In genomic region chr11:45848654-45849081, GRCh38 we compare ENCODE assay signal across 8 cellular contexts. TPM values are rescaled to one million over a fixed set of nuclear protein-coding genes. Genes with fewer than 3 reads are reported as not detected.
DNase-seq lines count a peak whose midpoint lies in the region; ATAC-seq and TF ChIP-seq lines count a peak whose summit lies in the region.

No MANE protein-coding gene starts in this region.

- no peaks in the 10 kb centered on the region for H3K9me3 ChIP-seq in CD8-positive, alpha-beta memory T cell (ENCODE audit: low read length)
- H3K9me3 ChIP-seq in NT2/D1 (ENCODE audit: insufficient read depth, low read length): no peaks in the 10 kb centered on the region
- no peaks in the 10 kb centered on the region for H3K9me3 ChIP-seq in parathyroid adenoma (ENCODE audit: control insufficient read depth, low read length)

- peak overlapping the region; percentile 62 to 99 (median 86) for H3K27ac Mint-ChIP-seq in CD8-positive, alpha-beta memory T cell

- no peak for DNase-seq in CD8-positive, alpha-beta memory T cell
- DNase-seq in NT2/D1 (ENCODE audit: low read depth, low spot score) (no peak), epithelial cell of proximal tubule (ENCODE audit: low read depth) (no peak), AG20443 (ENCODE audit: low spot score) (no peak), NCI-H1092 (lab: John Stamatoyannopoulos, UW) (no peak)
- DNase-seq in activated CD4-positive, CD25-positive, alpha-beta regulatory T cell (lab: John Stamatoyannopoulos, UW): no peak

- H3K79me2 ChIP-seq in parathyroid adenoma: peaks cover 40% of the 10 kb centered on the region

- H3K36me3 ChIP-seq in CD8-positive, alpha-beta memory T cell (ENCODE audit: insufficient read depth, low read length): peaks cover 4% of the 10 kb centered on the region
- H3K36me3 ChIP-seq in NT2/D1 (ENCODE audit: insufficient read depth, insufficient read length, low read length) (peaks cover under 1% of the 10 kb centered on the region), parathyroid adenoma (ENCODE audit: control insufficient read depth, insufficient read depth, low read length) (no peaks in the 10 kb centered on the region)

- H3K4me3 Mint-ChIP-seq in CD8-positive, alpha-beta memory T cell: peak overlapping the region; percentile 78 to 94 (median 88)

- peaks cover 0 to 27% (median 2%) of the 10 kb centered on the region in 3 donors for H3K36me3 Mint-ChIP-seq in CD8-positive, alpha-beta memory T cell

- H3K27ac ChIP-seq in CD8-positive, alpha-beta memory T cell (ENCODE audit: low read depth, low read length): no peak overlapping the region
- peak overlapping the region; percentile 82 for H3K27ac ChIP-seq in parathyroid adenoma

- H3K9me3 Mint-ChIP-seq in CD8-positive, alpha-beta memory T cell: no peaks in the 10 kb centered on the region

- POLR2A ChIA-PET in CD8-positive, alpha-beta memory T cell (lab: Charles Lee): interaction anchor here (0.6 kb wide), 1 partner anchor 46 kb away, joined by 8 read pairs; no protein-coding TSS in a partner anchor

- TF ChIP-seq CTCF in epithelial cell of proximal tubule (conservative IDR thresholded peaks at IDR 0.05; ENCODE audit: low read depth, low read length): no peak
- no peak for TF ChIP-seq CTCF in parathyroid adenoma (IDR thresholded peaks at IDR 0.05)

- peak overlapping the region; percentile 85 for H3K4me3 ChIP-seq in CD8-positive, alpha-beta memory T cell (ENCODE audit: low read length)
- H3K4me3 ChIP-seq in NT2/D1 (ENCODE audit: insufficient read length, low read depth) (peak overlapping the region; percentile 95), epithelial cell of proximal tubule (ENCODE audit: low read depth, low read length) (peak overlapping the region; percentile 96), parathyroid adenoma (ENCODE audit: low read depth, low read length) (peak overlapping the region; percentile 78)

- no peak overlapping the region for H2AFZ ChIP-seq in parathyroid adenoma

- H3K4me1 ChIP-seq in CD8-positive, alpha-beta memory T cell (ENCODE audit: insufficient read depth, low read length): peaks cover 38% of the 10 kb centered on the region
- H3K4me1 ChIP-seq in NT2/D1 (ENCODE audit: insufficient read depth, insufficient read length) (peaks cover 12% of the 10 kb centered on the region), parathyroid adenoma (no peaks in the 10 kb centered on the region)

- H3K4me1 Mint-ChIP-seq in CD8-positive, alpha-beta memory T cell: peaks cover 38 to 75% (median 52%) of the 10 kb centered on the region in 3 donors

- H3K27me3 Mint-ChIP-seq in CD8-positive, alpha-beta memory T cell: no peaks in the 10 kb centered on the region

- CTCF ChIA-PET in CD8-positive, alpha-beta memory T cell (lab: Charles Lee): interaction anchor here (0.6 kb wide), 1 partner anchor 1426 kb away, joined by 3 read pairs; no protein-coding TSS in a partner anchor

- peak overlapping the region; percentile 64 for H3K4me2 ChIP-seq in parathyroid adenoma (ENCODE audit: low read length)

- ATAC-seq in GM21381 (IDR thresholded peaks at IDR 0.05; ENCODE audit: unreplicated experiment): no peak

- H3K9ac ChIP-seq in NT2/D1 (ENCODE audit: insufficient read length, low read depth): peak overlapping the region; percentile 8
- H3K9ac ChIP-seq in parathyroid adenoma: no peak overlapping the region

- no peaks in the 10 kb centered on the region for H3K27me3 ChIP-seq in CD8-positive, alpha-beta memory T cell (ENCODE audit: insufficient read depth, low read length, poor library complexity, severe bottlenecking)
- H3K27me3 ChIP-seq in NT2/D1 (ENCODE audit: insufficient read depth, insufficient read length) (peaks cover 23% of the 10 kb centered on the region), parathyroid adenoma (ENCODE audit: control insufficient read depth, insufficient read depth, low read length) (no peaks in the 10 kb centered on the region)

RNA-seq across cellular contexts. Expression of gene CRY2, which starts 1.4 kb away (rescaled TPM):
- total RNA-seq in CD8-positive, alpha-beta memory T cell: 10 to 100 TPM; 16.6 to 17.8 TPM
- 27.1 TPM for polyA plus RNA-seq in CD8-positive, alpha-beta memory T cell
- 6.3 and 9.2 TPM in 2 replicates for total RNA-seq in epithelial cell of proximal tubule

RNA-seq across cellular contexts. Expression of gene MAPK8IP1, which starts 36.8 kb away (rescaled TPM):
- 1 to 10 TPM in 1 of 2 experiments, under 1 TPM in 1; 0.98 to 1.1 TPM for total RNA-seq in CD8-positive, alpha-beta memory T cell
- 0.23 TPM for polyA plus RNA-seq in CD8-positive, alpha-beta memory T cell
- 10.1 and 11.1 TPM in 2 replicates for total RNA-seq in epithelial cell of proximal tubule

RNA-seq across cellular contexts. Expression of gene SLC35C1, which starts 43.7 kb away (rescaled TPM):
- total RNA-seq in CD8-positive, alpha-beta memory T cell: 10 to 100 TPM; 17.7 to 18.1 TPM
- polyA plus RNA-seq in CD8-positive, alpha-beta memory T cell: 22.4 TPM
- 15.1 and 17.9 TPM in 2 replicates for total RNA-seq in epithelial cell of proximal tubule

RNA-seq across cellular contexts. Expression of gene FREY1, which starts 58.4 kb away (rescaled TPM):
- total RNA-seq in CD8-positive, alpha-beta memory T cell: 1 to 10 TPM; 1.1 to 2.0 TPM
- polyA plus RNA-seq in CD8-positive, alpha-beta memory T cell: 0.43 TPM
- 0.51 TPM in 1 of 2 replicates, not detected in the other for total RNA-seq in epithelial cell of proximal tubule
